In the genomic region with DNA sequence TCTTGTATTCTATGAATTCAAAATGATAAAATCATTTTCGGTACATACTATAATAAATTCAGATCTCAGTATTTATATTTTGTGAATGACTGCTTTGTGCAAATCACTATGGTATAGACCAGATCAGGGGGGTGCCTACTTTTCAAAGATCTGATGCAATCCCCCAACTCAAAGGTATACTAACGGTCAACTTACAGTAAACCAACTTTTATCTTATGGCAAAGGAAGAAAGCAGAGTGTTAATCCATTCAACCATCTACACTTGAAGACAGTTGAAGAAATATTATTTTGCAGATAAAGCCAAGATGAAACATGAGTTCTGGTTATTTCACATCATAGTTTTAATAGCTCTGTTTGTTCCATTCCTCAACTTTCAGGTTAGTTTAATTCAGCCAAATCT, we compare ENCODE assay signal across 23 cellular contexts.
"Had no signal": no experiment of that assay in that cellular context is flagged by ENCODE, and none has a peak within 500 bp of the region (broad histone marks: within the 10 kb centered on the region; RNA-seq: fewer than 3 reads in every experiment).

No MANE protein-coding gene starts in this region.

- DNase-seq: dermis blood vessel endothelial cell; dorsolateral prefrontal cortex; effector CD4-positive, alpha-beta T cell; effector memory CD4-positive, alpha-beta T cell; esophagus squamous epithelium; foreskin fibroblast; foreskin melanocyte; gastrocnemius medialis; heart left ventricle; left cardiac atrium; left lung; left ventricle myocardium superior; lower lobe of right lung; mesenchymal stem cell; mucosa of descending colon; naive B cell; naive thymus-derived CD8-positive, alpha-beta T cell had no signal

- H3K79me2 ChIP-seq: hepatocyte had no signal

- H3K9me3 ChIP-seq: esophagus squamous epithelium, gastrocnemius medialis, heart left ventricle, left lung, lower lobe of right lung, mucosa of descending colon had no signal

- H2AFZ ChIP-seq: hepatocyte had no signal

- H3K27ac ChIP-seq: coronary artery, dorsolateral prefrontal cortex, esophagus squamous epithelium, gastrocnemius medialis, heart left ventricle, hepatocyte, left lung, lower lobe of right lung had no signal

- H3K4me3 ChIP-seq: coronary artery, dorsolateral prefrontal cortex, esophagus squamous epithelium, gastrocnemius medialis, heart left ventricle, hepatocyte, left lung, lower lobe of right lung, mucosa of descending colon had no signal

- ATAC-seq: gastrocnemius medialis; heart left ventricle; left cardiac atrium; left lung; left ventricle myocardium superior; lower lobe of right lung; mucosa of descending colon; naive thymus-derived CD8-positive, alpha-beta T cell had no signal

- H3K27me3 ChIP-seq: esophagus squamous epithelium, gastrocnemius medialis, heart left ventricle, hepatocyte, left lung had no signal

- H3K4me1 ChIP-seq: esophagus squamous epithelium, gastrocnemius medialis, left lung, lower lobe of right lung had no signal

- H3K36me3 ChIP-seq: esophagus squamous epithelium, gastrocnemius medialis, heart left ventricle, left lung, lower lobe of right lung had no signal

- H3K4me2 ChIP-seq: hepatocyte had no signal

- FAIRE-seq: colon, endothelial cell of umbilical vein, islet of Langerhans, keratinocyte had no signal
